In genomic region chr10:96165726-96166125, GRCh38 we compare ENCODE assay signal across 1 cellular context.
TF ChIP-seq lines count a peak whose summit lies in the region.

No MANE protein-coding gene starts in this region.

TF ChIP-seq in HepG2, 621 proteins besides CTCF, POLR2A, EP300 and RAD21:
- TF ChIP-seq, protein P1, sequence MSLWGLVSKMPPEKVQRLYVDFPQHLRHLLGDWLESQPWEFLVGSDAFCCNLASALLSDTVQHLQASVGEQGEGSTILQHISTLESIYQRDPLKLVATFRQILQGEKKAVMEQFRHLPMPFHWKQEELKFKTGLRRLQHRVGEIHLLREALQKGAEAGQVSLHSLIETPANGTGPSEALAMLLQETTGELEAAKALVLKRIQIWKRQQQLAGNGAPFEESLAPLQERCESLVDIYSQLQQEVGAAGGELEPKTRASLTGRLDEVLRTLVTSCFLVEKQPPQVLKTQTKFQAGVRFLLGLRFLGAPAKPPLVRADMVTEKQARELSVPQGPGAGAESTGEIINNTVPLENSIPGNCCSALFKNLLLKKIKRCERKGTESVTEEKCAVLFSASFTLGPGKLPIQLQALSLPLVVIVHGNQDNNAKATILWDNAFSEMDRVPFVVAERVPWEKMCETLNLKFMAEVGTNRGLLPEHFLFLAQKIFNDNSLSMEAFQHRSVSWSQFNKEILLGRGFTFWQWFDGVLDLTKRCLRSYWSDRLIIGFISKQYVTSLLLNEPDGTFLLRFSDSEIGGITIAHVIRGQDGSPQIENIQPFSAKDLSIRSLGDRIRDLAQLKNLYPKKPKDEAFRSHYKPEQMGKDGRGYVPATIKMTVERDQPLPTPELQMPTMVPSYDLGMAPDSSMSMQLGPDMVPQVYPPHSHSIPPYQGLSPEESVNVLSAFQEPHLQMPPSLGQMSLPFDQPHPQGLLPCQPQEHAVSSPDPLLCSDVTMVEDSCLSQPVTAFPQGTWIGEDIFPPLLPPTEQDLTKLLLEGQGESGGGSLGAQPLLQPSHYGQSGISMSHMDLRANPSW (CRISPR knock-in tag; IDR thresholded peaks at IDR 0.05; ENCODE audit: borderline replicate concordance) = no peak
- TF ChIP-seq, protein P2, sequence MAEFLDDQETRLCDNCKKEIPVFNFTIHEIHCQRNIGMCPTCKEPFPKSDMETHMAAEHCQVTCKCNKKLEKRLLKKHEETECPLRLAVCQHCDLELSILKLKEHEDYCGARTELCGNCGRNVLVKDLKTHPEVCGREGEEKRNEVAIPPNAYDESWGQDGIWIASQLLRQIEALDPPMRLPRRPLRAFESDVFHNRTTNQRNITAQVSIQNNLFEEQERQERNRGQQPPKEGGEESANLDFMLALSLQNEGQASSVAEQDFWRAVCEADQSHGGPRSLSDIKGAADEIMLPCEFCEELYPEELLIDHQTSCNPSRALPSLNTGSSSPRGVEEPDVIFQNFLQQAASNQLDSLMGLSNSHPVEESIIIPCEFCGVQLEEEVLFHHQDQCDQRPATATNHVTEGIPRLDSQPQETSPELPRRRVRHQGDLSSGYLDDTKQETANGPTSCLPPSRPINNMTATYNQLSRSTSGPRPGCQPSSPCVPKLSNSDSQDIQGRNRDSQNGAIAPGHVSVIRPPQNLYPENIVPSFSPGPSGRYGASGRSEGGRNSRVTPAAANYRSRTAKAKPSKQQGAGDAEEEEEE (CRISPR knock-in tag; IDR thresholded peaks at IDR 0.05; ENCODE audit: borderline replicate concordance) = no peak
- TF ChIP-seq, protein P3, sequence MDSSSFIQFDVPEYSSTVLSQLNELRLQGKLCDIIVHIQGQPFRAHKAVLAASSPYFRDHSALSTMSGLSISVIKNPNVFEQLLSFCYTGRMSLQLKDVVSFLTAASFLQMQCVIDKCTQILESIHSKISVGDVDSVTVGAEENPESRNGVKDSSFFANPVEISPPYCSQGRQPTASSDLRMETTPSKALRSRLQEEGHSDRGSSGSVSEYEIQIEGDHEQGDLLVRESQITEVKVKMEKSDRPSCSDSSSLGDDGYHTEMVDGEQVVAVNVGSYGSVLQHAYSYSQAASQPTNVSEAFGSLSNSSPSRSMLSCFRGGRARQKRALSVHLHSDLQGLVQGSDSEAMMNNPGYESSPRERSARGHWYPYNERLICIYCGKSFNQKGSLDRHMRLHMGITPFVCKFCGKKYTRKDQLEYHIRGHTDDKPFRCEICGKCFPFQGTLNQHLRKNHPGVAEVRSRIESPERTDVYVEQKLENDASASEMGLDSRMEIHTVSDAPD (CRISPR knock-in tag; IDR thresholded peaks at IDR 0.05) = no peak
- TF ChIP-seq BORCS8-MEF2B (CRISPR knock-in tag; IDR thresholded peaks at IDR 0.05) (no peak), ZNF605 (CRISPR knock-in tag; IDR thresholded peaks at IDR 0.05) (no peak), KMT2B (CRISPR knock-in tag; IDR thresholded peaks at IDR 0.05) (no peak), CCDC6 (CRISPR knock-in tag; IDR thresholded peaks at IDR 0.05) (no peak), SRSF4 (IDR thresholded peaks at IDR 0.05; ENCODE audit: low read depth, low read length, poor library complexity, severe bottlenecking) (no peak), CEBPG (CRISPR knock-in tag; IDR thresholded peaks at IDR 0.05) (no peak), TEAD2 (CRISPR knock-in tag; IDR thresholded peaks at IDR 0.05) (no peak)
TF ChIP-seq in HepG2: peak in this region for 0.
